12 cellular contexts compared by ENCODE assay signal in genomic region chr9:126329476-126330275, GRCh38. TPM values are rescaled to one million over a fixed set of nuclear protein-coding genes. Genes with fewer than 3 reads are reported as not detected.
DNase-seq lines count a peak whose midpoint lies in the region; ATAC-seq and TF ChIP-seq lines count a peak whose summit lies in the region.
"Had no signal": no experiment of that assay in that cellular context is flagged by ENCODE, and none has a peak within 500 bp of the region (broad histone marks: within the 10 kb centered on the region; RNA-seq: fewer than 3 reads in every experiment).

No MANE protein-coding gene starts in this region.

- H3K27me3 ChIP-seq in upper lobe of right lung, result no peaks in the 10 kb centered on the region

- peak; percentile 18 to 22 for DNase-seq in activated T-cell treated with anti-CD3 and anti-CD28 coated beads, Interleukin-2, amount 50 U/mL, for 72 hours
- DNase-seq in activated T-cell treated with anti-CD3 and anti-CD28 coated beads, Interleukin-2, amount 50 U/mL, for 1 hour, result no peak
- DNase-seq in activated naive CD8-positive, alpha-beta T cell treated with anti-CD3 and anti-CD28 coated beads for 36 hours, result peak; percentile 22
- DNase-seq in mucosa of descending colon, result no peak
- no peak for DNase-seq in COR-L47 (lab: John Stamatoyannopoulos, UW)
- no peak for DNase-seq in upper lobe of right lung
- DNase-seq in CD1c-positive myeloid dendritic cell (ENCODE audit: extremely low spot score), result no peak
- DNase-seq: activated CD4-positive, alpha-beta T cell treated with anti-CD3 and anti-CD28 coated beads, Interleukin-2, amount 50 U/mL, for 1 hour; Karpas-422; NCI-H2081 had no signal

- no peak for TF ChIP-seq CTCF in mucosa of descending colon (IDR thresholded peaks at IDR 0.05)
- no peak for TF ChIP-seq CTCF in upper lobe of right lung (IDR thresholded peaks at IDR 0.05)

- H3K9me3 ChIP-seq in mucosa of descending colon (no peaks in the 10 kb centered on the region), upper lobe of right lung (peaks cover under 1% of the 10 kb centered on the region)

- H3K27me3 Mint-ChIP-seq in activated T-cell treated with anti-CD3 and anti-CD28 coated beads, Interleukin-2, amount 50 U/mL, for 72 hours (ENCODE audit: low read depth), result peaks cover 11% of the 10 kb centered on the region
- no peaks in the 10 kb centered on the region for H3K27me3 Mint-ChIP-seq in activated naive CD8-positive, alpha-beta T cell treated with anti-CD3 and anti-CD28 coated beads for 36 hours
- H3K27me3 Mint-ChIP-seq: activated naive CD4-positive, alpha-beta T cell treated with anti-CD3 and anti-CD28 coated beads, Interleukin-2, amount 50 U/mL, for 24 hours had no signal

- no peaks in the 10 kb centered on the region for H3K36me3 Mint-ChIP-seq in activated T-cell treated with anti-CD3 and anti-CD28 coated beads, Interleukin-2, amount 50 U/mL, for 72 hours (ENCODE audit: insufficient read depth in 2 of 2)
- peaks cover 7% of the 10 kb centered on the region for H3K36me3 Mint-ChIP-seq in activated naive CD8-positive, alpha-beta T cell treated with anti-CD3 and anti-CD28 coated beads for 36 hours
- H3K36me3 Mint-ChIP-seq: activated naive CD4-positive, alpha-beta T cell treated with anti-CD3 and anti-CD28 coated beads, Interleukin-2, amount 50 U/mL, for 24 hours had no signal

- no peak overlapping the region for H3K27ac Mint-ChIP-seq in activated T-cell treated with anti-CD3 and anti-CD28 coated beads, Interleukin-2, amount 50 U/mL, for 72 hours
- H3K27ac Mint-ChIP-seq in activated naive CD8-positive, alpha-beta T cell treated with anti-CD3 and anti-CD28 coated beads for 36 hours, result peak overlapping the region; percentile 16
- H3K27ac Mint-ChIP-seq: activated naive CD4-positive, alpha-beta T cell treated with anti-CD3 and anti-CD28 coated beads, Interleukin-2, amount 50 U/mL, for 24 hours had no signal

- peaks cover 43% of the 10 kb centered on the region for H3K4me1 Mint-ChIP-seq in activated T-cell treated with anti-CD3 and anti-CD28 coated beads, Interleukin-2, amount 50 U/mL, for 72 hours (ENCODE audit: low read depth)
- peaks cover 50% of the 10 kb centered on the region for H3K4me1 Mint-ChIP-seq in activated naive CD8-positive, alpha-beta T cell treated with anti-CD3 and anti-CD28 coated beads for 36 hours

- H3K9me3 Mint-ChIP-seq in activated T-cell treated with anti-CD3 and anti-CD28 coated beads, Interleukin-2, amount 50 U/mL, for 72 hours, result no peaks in the 10 kb centered on the region
- H3K9me3 Mint-ChIP-seq in activated naive CD8-positive, alpha-beta T cell treated with anti-CD3 and anti-CD28 coated beads for 36 hours, result peaks cover 1% of the 10 kb centered on the region
- H3K9me3 Mint-ChIP-seq: activated naive CD4-positive, alpha-beta T cell treated with anti-CD3 and anti-CD28 coated beads, Interleukin-2, amount 50 U/mL, for 24 hours had no signal

- H3K36me3 ChIP-seq in mucosa of descending colon (ENCODE audit: low read depth) (no peaks in the 10 kb centered on the region), upper lobe of right lung (no peaks in the 10 kb centered on the region)

- ATAC-seq in activated T-cell treated with anti-CD3 and anti-CD28 coated beads, Interleukin-2, amount 50 U/mL, for 72 hours (replicated peaks in 1 of 2), result peak; percentile 55 to 72
- ATAC-seq in mucosa of descending colon, result peak; percentile 22
- ATAC-seq in upper lobe of right lung, result no peak

- H3K4me3 Mint-ChIP-seq in activated T-cell treated with anti-CD3 and anti-CD28 coated beads, Interleukin-2, amount 50 U/mL, for 72 hours, result peak overlapping the region in 1 of 2 donors; percentile 29
- H3K4me3 Mint-ChIP-seq in activated naive CD8-positive, alpha-beta T cell treated with anti-CD3 and anti-CD28 coated beads for 36 hours, result peak overlapping the region; percentile 8
- H3K4me3 Mint-ChIP-seq: activated naive CD4-positive, alpha-beta T cell treated with anti-CD3 and anti-CD28 coated beads, Interleukin-2, amount 50 U/mL, for 24 hours had no signal

- intact Hi-C loops in mucosa of descending colon (cut with DNase I, micrococcal nuclease) (no loop called here), upper lobe of right lung (cut with DNase I) (loop anchor here (10.0 kb wide), 1 partner anchor 65 kb away; no protein-coding TSS in a partner anchor)

- peak overlapping the region; percentile 45 for H3K27ac ChIP-seq in temporal lobe (ENCODE audit: low read depth, low read length)
- H3K27ac ChIP-seq in upper lobe of right lung, result no peak overlapping the region

- H3K4me3 ChIP-seq in mucosa of descending colon (no peak overlapping the region), upper lobe of right lung (no peak overlapping the region)

- H3K4me1 ChIP-seq in mucosa of descending colon (ENCODE audit: low read depth) (peaks cover 14% of the 10 kb centered on the region), upper lobe of right lung (peaks cover 19% of the 10 kb centered on the region)

RNA-seq across cellular contexts. Expression of gene MVB12B, which starts 3.0 kb away (rescaled TPM):
- 10 to 100 TPM; 11.5 to 17.1 TPM for total RNA-seq in activated T-cell treated with anti-CD3 and anti-CD28 coated beads, Interleukin-2, amount 50 U/mL, for 72 hours
- total RNA-seq in activated naive CD8-positive, alpha-beta T cell treated with anti-CD3 and anti-CD28 coated beads for 36 hours, result 1 to 10 TPM; 7.9 to 9.5 TPM
- total RNA-seq in mucosa of descending colon (10 to 100 TPM; 16.8 to 26.4 (median 21.6) TPM), temporal lobe (29.7 TPM), upper lobe of right lung (47.5 TPM)

Comparison
In these comparisons a context has a peak if more than half of its experiments do, and no peak if none do; other contexts are left out.
1. DNase-seq: peak in activated T-cell treated with anti-CD3 and anti-CD28 coated beads, Interleukin-2, amount 50 U/mL, for 72 hours (2 of 2) and activated naive CD8-positive, alpha-beta T cell treated with anti-CD3 and anti-CD28 coated beads for 36 hours (single experiment); none in activated T-cell treated with anti-CD3 and anti-CD28 coated beads, Interleukin-2, amount 50 U/mL, for 1 hour (single experiment), mucosa of descending colon (0 of 3), COR-L47 (single experiment), upper lobe of right lung (single experiment) and CD1c-positive myeloid dendritic cell (single experiment).